In the genomic region with DNA sequence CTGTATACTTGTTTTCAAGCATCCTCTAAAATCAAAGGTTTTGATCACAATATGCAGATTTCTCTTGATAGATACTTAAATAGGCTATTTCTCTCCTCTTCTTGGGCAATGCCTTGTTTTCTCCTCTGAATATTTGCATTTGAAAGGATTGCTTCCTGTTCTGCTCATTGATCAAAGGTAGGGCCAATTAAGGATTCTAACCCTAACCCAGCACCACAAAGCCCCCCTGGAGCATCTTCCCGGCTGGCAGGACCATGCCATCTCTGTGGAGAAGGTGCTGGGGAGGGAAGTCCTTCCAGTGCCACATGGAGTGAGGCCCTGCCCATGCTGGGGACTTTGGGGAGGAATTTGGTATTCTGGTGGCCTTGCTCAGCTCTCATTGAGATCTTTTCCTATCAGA, we compare ENCODE assay signal across 28 cellular contexts.
"Had no signal": no experiment of that assay in that cellular context is flagged by ENCODE, and none has a peak within 500 bp of the region (broad histone marks: within the 10 kb centered on the region; RNA-seq: fewer than 3 reads in every experiment).

No MANE protein-coding gene starts in this region.

- H3K4me1 Mint-ChIP-seq: memory B cell; natural killer cell; neural progenitor cell; stimulated activated memory B cell treated with anti-CD40 and anti-IgM and Interleukin-4, amounts not matched to agents 10 μg/mL and 1 μg/mL and 100 μg/mL, for 72 hours had no signal

- H3K4me3 ChIP-seq: esophagus squamous epithelium, gastroesophageal sphincter, left ventricle myocardium inferior, lower lobe of right lung, neural progenitor cell, prostate gland, right lobe of liver, spleen, tibial artery, upper lobe of right lung, vagina had no signal

- H3K9me3 ChIP-seq: esophagus squamous epithelium, gastroesophageal sphincter, left ventricle myocardium inferior, lower lobe of right lung, prostate gland, right lobe of liver, spleen, tibial artery, upper lobe of right lung, vagina had no signal

- H2AFZ ChIP-seq: neural progenitor cell, parathyroid adenoma had no signal

- H3K9me3 Mint-ChIP-seq: memory B cell; mesothelial cell of epicardium; natural killer cell; neural progenitor cell; stimulated activated memory B cell treated with anti-CD40 and anti-IgM and Interleukin-4, amounts not matched to agents 10 μg/mL and 1 μg/mL and 100 μg/mL, for 72 hours; stimulated activated naive CD8-positive, alpha-beta T cell treated with anti-CD3 and anti-CD28 coated beads, Interleukin-15, Interleukin-2, amounts not matched to agents 100 ng/mL and 50 ng/mL, for 24 hours had no signal

- H3K27ac Mint-ChIP-seq: memory B cell; mesothelial cell of epicardium; natural killer cell; neural progenitor cell; stimulated activated memory B cell treated with anti-CD40 and anti-IgM and Interleukin-4, amounts not matched to agents 10 μg/mL and 1 μg/mL and 100 μg/mL, for 72 hours; stimulated activated naive CD8-positive, alpha-beta T cell treated with anti-CD3 and anti-CD28 coated beads, Interleukin-15, Interleukin-2, amounts not matched to agents 100 ng/mL and 50 ng/mL, for 24 hours had no signal

- H3K36me3 Mint-ChIP-seq: mesothelial cell of epicardium had no signal

- H3K4me2 ChIP-seq: neural progenitor cell had no signal

- H3K9ac ChIP-seq: neural progenitor cell, parathyroid adenoma had no signal

- FAIRE-seq: kidney had no signal

- DNase-seq: cortex of kidney; effector memory CD4-positive, alpha-beta T cell; esophagus squamous epithelium; foreskin fibroblast; glutamatergic neuron; kidney; left cardiac atrium; left ventricle myocardium inferior; lower lobe of right lung; natural killer cell; occipital lobe; right lobe of liver; spleen; stimulated activated CD4-positive, alpha-beta T cell treated with anti-CD3 and anti-CD28 coated beads, Interleukin-15, amount 100 ng/mL, for 24 hours; stimulated activated CD4-positive, alpha-beta T cell treated with anti-CD3 and anti-CD28 coated beads, Interleukin-1b, Interleukin-23, amount 100 ng/mL, for 48 hours; stimulated activated CD4-positive, alpha-beta T cell treated with anti-CD3 and anti-CD28 coated beads, Interleukin-4, amount 100 ng/mL, for 24 hours; tibial artery; upper lobe of right lung had no signal

- H3K36me3 ChIP-seq: neural progenitor cell had no signal

- H3K27me3 Mint-ChIP-seq: memory B cell; stimulated activated memory B cell treated with anti-CD40 and anti-IgM and Interleukin-4, amounts not matched to agents 10 μg/mL and 1 μg/mL and 100 μg/mL, for 72 hours; stimulated activated naive CD8-positive, alpha-beta T cell treated with anti-CD3 and anti-CD28 coated beads, Interleukin-15, Interleukin-2, amounts not matched to agents 100 ng/mL and 50 ng/mL, for 24 hours had no signal

- H3K4me1 ChIP-seq: esophagus squamous epithelium, gastroesophageal sphincter, left ventricle myocardium inferior, lower lobe of right lung, parathyroid adenoma, prostate gland, right lobe of liver, spleen, tibial artery, upper lobe of right lung, vagina had no signal

- H3K27ac ChIP-seq: epithelial cell of prostate, esophagus squamous epithelium, gastroesophageal sphincter, left ventricle myocardium inferior, lower lobe of right lung, neural progenitor cell, parathyroid adenoma, prostate gland, right lobe of liver, spleen, tibial artery, upper lobe of right lung, vagina had no signal

- H3K79me2 ChIP-seq: parathyroid adenoma had no signal

- H3K4me3 Mint-ChIP-seq: memory B cell; mesothelial cell of epicardium; natural killer cell; neural progenitor cell; stimulated activated memory B cell treated with anti-CD40 and anti-IgM and Interleukin-4, amounts not matched to agents 10 μg/mL and 1 μg/mL and 100 μg/mL, for 72 hours; stimulated activated naive CD8-positive, alpha-beta T cell treated with anti-CD3 and anti-CD28 coated beads, Interleukin-15, Interleukin-2, amounts not matched to agents 100 ng/mL and 50 ng/mL, for 24 hours had no signal

- H3K27me3 ChIP-seq: esophagus squamous epithelium, gastroesophageal sphincter, neural progenitor cell, right lobe of liver, spleen, tibial artery, upper lobe of right lung, vagina had no signal
